ENCODE assay signal across 1 cellular context in the genomic region with DNA sequence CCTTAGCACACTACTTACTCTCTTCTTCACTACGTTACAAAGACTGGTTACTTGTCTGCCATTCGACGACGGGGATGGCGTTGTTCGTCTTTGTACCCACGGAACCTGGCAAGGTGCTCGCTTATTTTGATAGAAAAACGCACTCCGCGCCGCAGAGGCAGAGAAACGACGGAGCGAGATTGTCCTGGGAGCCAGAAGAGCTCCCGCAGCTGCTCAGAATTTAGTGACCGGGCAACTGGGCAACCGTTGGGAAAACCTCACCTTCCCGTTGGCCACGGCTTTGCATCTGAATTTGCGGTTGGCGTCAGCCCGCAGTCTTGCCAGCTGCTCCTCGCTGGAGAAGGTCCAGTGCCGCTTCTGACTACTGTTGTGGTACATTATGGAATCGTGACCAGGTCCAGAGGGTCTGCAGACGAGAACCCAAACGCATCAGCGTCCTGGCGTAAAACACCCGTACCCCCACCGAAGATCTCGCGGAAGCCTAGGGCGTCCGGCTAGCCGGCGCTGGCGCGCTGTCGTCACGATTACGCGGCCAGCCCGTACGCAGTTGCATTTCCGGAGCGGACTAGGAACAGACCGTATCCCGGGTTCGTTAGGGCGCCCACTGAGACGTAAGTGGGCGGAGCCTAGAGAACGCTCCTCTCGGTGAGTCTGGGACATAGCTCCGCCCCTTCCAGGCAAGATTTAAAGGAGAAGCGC.
A peak's percentile ranks its signal among the peaks of the same experiment; 100 is the strongest.
TF ChIP-seq lines count a peak whose summit lies in the region.

Gene CCNH, minus strand, starts transcription at position 514 of the 699 bp plus-strand sequence. Its CDS starts 136 bp downstream, at position 378.

TF ChIP-seq in HEK293, 187 proteins besides CTCF, POLR2A, EP300 and RAD21 (continued from another document and continues in another):
- TF ChIP-seq, protein P1, sequence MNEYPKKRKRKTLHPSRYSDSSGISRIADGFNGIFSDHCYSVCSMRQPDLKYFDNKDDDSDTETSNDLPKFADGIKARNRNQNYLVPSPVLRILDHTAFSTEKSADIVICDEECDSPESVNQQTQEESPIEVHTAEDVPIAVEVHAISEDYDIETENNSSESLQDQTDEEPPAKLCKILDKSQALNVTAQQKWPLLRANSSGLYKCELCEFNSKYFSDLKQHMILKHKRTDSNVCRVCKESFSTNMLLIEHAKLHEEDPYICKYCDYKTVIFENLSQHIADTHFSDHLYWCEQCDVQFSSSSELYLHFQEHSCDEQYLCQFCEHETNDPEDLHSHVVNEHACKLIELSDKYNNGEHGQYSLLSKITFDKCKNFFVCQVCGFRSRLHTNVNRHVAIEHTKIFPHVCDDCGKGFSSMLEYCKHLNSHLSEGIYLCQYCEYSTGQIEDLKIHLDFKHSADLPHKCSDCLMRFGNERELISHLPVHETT (tag by site-specific recombination; IDR thresholded peaks at IDR 0.05) = peak; percentile 28; the same call in 1 of the 2 replicates
- peak; percentile 28 for TF ChIP-seq SETDB1 (IDR thresholded peaks at IDR 0.05; ENCODE audit: insufficient read length, low read length)
- TF ChIP-seq ZNF561 (tag by site-specific recombination; IDR thresholded peaks at IDR 0.05; ENCODE audit: borderline replicate concordance) = peak; percentile 38; the same call in 1 of the 2 replicates
- TF ChIP-seq BCL11A (tag by site-specific recombination; IDR thresholded peaks at IDR 0.05; ENCODE audit: low read depth) = no peak
- TF ChIP-seq, protein P2, sequence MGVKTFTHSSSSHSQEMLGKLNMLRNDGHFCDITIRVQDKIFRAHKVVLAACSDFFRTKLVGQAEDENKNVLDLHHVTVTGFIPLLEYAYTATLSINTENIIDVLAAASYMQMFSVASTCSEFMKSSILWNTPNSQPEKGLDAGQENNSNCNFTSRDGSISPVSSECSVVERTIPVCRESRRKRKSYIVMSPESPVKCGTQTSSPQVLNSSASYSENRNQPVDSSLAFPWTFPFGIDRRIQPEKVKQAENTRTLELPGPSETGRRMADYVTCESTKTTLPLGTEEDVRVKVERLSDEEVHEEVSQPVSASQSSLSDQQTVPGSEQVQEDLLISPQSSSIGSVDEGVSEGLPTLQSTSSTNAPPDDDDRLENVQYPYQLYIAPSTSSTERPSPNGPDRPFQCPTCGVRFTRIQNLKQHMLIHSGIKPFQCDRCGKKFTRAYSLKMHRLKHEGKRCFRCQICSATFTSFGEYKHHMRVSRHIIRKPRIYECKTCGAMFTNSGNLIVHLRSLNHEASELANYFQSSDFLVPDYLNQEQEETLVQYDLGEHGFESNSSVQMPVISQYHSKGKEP (tag by site-specific recombination; IDR thresholded peaks at IDR 0.05) = peak; percentile 87
- no peak for TF ChIP-seq ZFP41 (tag by site-specific recombination; IDR thresholded peaks at IDR 0.05; ENCODE audit: borderline replicate concordance)
- no peak for TF ChIP-seq ZNF473 (tag by site-specific recombination; IDR thresholded peaks at IDR 0.05)
- 0 out of 2 replicates have a peak, but pooled peaks have one; percentile 14 for TF ChIP-seq ATF2 (tag by site-specific recombination; IDR thresholded peaks at IDR 0.05; ENCODE audit: low read depth)
- TF ChIP-seq, protein P3, sequence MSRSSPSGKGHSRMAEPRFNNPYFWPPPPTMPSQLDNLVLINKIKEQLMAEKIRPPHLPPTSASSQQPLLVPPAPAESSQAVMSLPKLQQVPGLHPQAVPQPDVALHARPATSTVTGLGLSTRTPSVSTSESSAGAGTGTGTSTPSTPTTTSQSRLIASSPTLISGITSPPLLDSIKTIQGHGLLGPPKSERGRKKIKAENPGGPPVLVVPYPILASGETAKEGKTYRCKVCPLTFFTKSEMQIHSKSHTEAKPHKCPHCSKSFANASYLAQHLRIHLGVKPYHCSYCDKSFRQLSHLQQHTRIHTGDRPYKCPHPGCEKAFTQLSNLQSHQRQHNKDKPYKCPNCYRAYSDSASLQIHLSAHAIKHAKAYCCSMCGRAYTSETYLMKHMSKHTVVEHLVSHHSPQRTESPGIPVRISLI (tag by site-specific recombination; IDR thresholded peaks at IDR 0.05) = no peak
- TF ChIP-seq ZBTB21 (tag by site-specific recombination; IDR thresholded peaks at IDR 0.05) = peak; percentile 95
- no peak for TF ChIP-seq ZNF747 (tag by site-specific recombination; IDR thresholded peaks at IDR 0.05)
- TF ChIP-seq KLF1 (tag by site-specific recombination; IDR thresholded peaks at IDR 0.05) = no peak
- no peak for TF ChIP-seq KLF8 (tag by site-specific recombination; IDR thresholded peaks at IDR 0.05)
- no peak for TF ChIP-seq ZBTB48 (tag by site-specific recombination; IDR thresholded peaks at IDR 0.05)
- no peak for TF ChIP-seq PRDM4 (tag by site-specific recombination; IDR thresholded peaks at IDR 0.05)
- no peak for TF ChIP-seq ZNF155 (tag by site-specific recombination; IDR thresholded peaks at IDR 0.05)
- TF ChIP-seq TRIM28 (IDR thresholded peaks at IDR 0.05; ENCODE audit: borderline replicate concordance, low read length) = no peak
- peak; percentile 69 for TF ChIP-seq ZNF518A (tag by site-specific recombination; conservative IDR thresholded peaks at IDR 0.05; ENCODE audit: low read depth)
- TF ChIP-seq ZNF585B (tag by site-specific recombination; IDR thresholded peaks at IDR 0.05) = no peak
- no peak for TF ChIP-seq ZNF433 (tag by site-specific recombination; IDR thresholded peaks at IDR 0.05; ENCODE audit: low read depth)
- no peak for TF ChIP-seq SCRT2 (tag by site-specific recombination; IDR thresholded peaks at IDR 0.05)
- TF ChIP-seq OVOL3 (tag by site-specific recombination; IDR thresholded peaks at IDR 0.05) = no peak
- TF ChIP-seq ZNF707 (tag by site-specific recombination; IDR thresholded peaks at IDR 0.05) = no peak
- TF ChIP-seq ZNF626 (tag by site-specific recombination; IDR thresholded peaks at IDR 0.05) = no peak
- TF ChIP-seq SP7 (tag by site-specific recombination; IDR thresholded peaks at IDR 0.05) = peak; percentile 55; the same call in 1 of the 2 replicates
- no peak for TF ChIP-seq ZNF645 (tag by site-specific recombination; IDR thresholded peaks at IDR 0.05)
- no peak for TF ChIP-seq HOXC10 (CRISPR knock-in tag; IDR thresholded peaks at IDR 0.05)
- no peak for TF ChIP-seq ZNF701 (tag by site-specific recombination; IDR thresholded peaks at IDR 0.05)
- no peak for TF ChIP-seq ZNF211 (tag by site-specific recombination; IDR thresholded peaks at IDR 0.05; ENCODE audit: low read depth)
- no peak for TF ChIP-seq BCL11B (tag by site-specific recombination; IDR thresholded peaks at IDR 0.05; ENCODE audit: low read depth)
- TF ChIP-seq ZNF175 (tag by site-specific recombination; IDR thresholded peaks at IDR 0.05) = no peak
- TF ChIP-seq ZNF148 (tag by site-specific recombination; IDR thresholded peaks at IDR 0.05; ENCODE audit: borderline replicate concordance) = no peak
- TF ChIP-seq GFI1B (tag by site-specific recombination; IDR thresholded peaks at IDR 0.05) = no peak
- TF ChIP-seq KLF9 (tag by site-specific recombination; IDR thresholded peaks at IDR 0.05; ENCODE audit: low read depth) = no peak
- no peak for TF ChIP-seq ZNF174 (tag by site-specific recombination; IDR thresholded peaks at IDR 0.05)
- peak; percentile 74 for TF ChIP-seq PATZ1 (tag by site-specific recombination; IDR thresholded peaks at IDR 0.05)
- TF ChIP-seq EGR2 (tag by site-specific recombination; IDR thresholded peaks at IDR 0.05; ENCODE audit: low read depth) = no peak
- TF ChIP-seq ZNF596 (tag by site-specific recombination; IDR thresholded peaks at IDR 0.05) = no peak
- TF ChIP-seq ZNF843 (tag by site-specific recombination; IDR thresholded peaks at IDR 0.05) = no peak; the same call in 1 of the 2 replicates
